ENCODE assay signal across 1 cellular context in genomic region chr11:63569570-63569969, GRCh38.
A peak's percentile ranks its signal among the peaks of the same experiment; 100 is the strongest.
TF ChIP-seq lines count a peak whose summit lies in the region.

No MANE protein-coding gene starts in this region.

TF ChIP-seq in K562, 482 proteins besides CTCF, POLR2A, EP300 and RAD21:
- TF ChIP-seq ZNF609 (CRISPR knock-in tag; IDR thresholded peaks at IDR 0.05; ENCODE audit: borderline replicate concordance), result no peak
- TF ChIP-seq HOMEZ (CRISPR knock-in tag; IDR thresholded peaks at IDR 0.05), result no peak
- TF ChIP-seq TCF7L2 (IDR thresholded peaks at IDR 0.05; ENCODE audit: low read depth, low read length), result no peak
- no peak for TF ChIP-seq CEBPZ (IDR thresholded peaks at IDR 0.05; ENCODE audit: borderline replicate concordance, low read depth, low read length)
- no peak for TF ChIP-seq COPS2 (conservative IDR thresholded peaks at IDR 0.05)
- no peak for TF ChIP-seq MCM3 (IDR thresholded peaks at IDR 0.05)
- TF ChIP-seq ZBTB40 (IDR thresholded peaks at IDR 0.05), result peak; percentile 78
- no peak for TF ChIP-seq ZBTB40 (CRISPR knock-in tag; IDR thresholded peaks at IDR 0.05)
- no peak for TF ChIP-seq ELK1 (CRISPR knock-in tag; IDR thresholded peaks at IDR 0.05)
- TF ChIP-seq ZSCAN32 (CRISPR knock-in tag; IDR thresholded peaks at IDR 0.05), result no peak
